ENCODE assay signal across 1 cellular context in the genomic region with DNA sequence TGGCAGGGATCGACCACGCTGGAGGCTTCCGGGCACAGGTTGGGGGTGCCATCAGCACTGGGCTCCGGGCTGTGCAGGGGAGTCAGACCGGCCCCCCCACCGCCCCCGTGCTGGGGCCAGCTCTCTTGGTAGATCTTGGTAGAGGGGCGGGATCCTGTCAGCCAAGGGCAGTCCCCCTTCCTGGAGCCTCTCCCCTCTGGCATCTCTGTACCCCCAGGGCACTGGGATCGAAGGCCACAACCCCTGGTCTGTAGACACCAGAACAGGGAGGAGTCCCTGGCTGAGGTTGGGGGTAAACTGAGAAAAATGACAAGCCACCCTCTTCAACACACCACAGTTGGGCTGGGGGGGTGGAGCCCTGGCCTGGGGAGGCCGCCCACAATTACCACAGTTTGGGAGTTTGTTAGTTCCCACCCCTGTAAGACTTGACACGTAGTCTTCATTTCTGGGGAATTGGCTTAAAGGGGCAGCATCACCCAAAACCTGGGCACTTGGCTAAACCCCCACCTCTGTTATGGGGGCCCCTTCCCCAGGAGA.
TF ChIP-seq lines count a peak whose summit lies in the region.

No MANE protein-coding gene starts in this region.

TF ChIP-seq in IMR-90, 13 proteins besides CTCF, POLR2A, EP300 and RAD21 (continued from another document):
- TF ChIP-seq, protein P1, sequence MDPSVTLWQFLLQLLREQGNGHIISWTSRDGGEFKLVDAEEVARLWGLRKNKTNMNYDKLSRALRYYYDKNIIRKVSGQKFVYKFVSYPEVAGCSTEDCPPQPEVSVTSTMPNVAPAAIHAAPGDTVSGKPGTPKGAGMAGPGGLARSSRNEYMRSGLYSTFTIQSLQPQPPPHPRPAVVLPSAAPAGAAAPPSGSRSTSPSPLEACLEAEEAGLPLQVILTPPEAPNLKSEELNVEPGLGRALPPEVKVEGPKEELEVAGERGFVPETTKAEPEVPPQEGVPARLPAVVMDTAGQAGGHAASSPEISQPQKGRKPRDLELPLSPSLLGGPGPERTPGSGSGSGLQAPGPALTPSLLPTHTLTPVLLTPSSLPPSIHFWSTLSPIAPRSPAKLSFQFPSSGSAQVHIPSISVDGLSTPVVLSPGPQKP (IDR thresholded peaks at IDR 0.05; ENCODE audit: borderline replicate concordance, low read depth, low read length): no peak
- TF ChIP-seq RFX5 (IDR thresholded peaks at IDR 0.05; ENCODE audit: low read depth, low read length): no peak
- TF ChIP-seq FOS (IDR thresholded peaks at IDR 0.05; ENCODE audit: low read depth, low read length): no peak
- no peak for TF ChIP-seq MXI1 (IDR thresholded peaks at IDR 0.05; ENCODE audit: borderline replicate concordance, low read depth, low read length)
- no peak for TF ChIP-seq MAZ (IDR thresholded peaks at IDR 0.05; ENCODE audit: borderline replicate concordance, low read depth, low read length)
TF ChIP-seq in IMR-90: peak in this region for 0.
